In the genomic region with DNA sequence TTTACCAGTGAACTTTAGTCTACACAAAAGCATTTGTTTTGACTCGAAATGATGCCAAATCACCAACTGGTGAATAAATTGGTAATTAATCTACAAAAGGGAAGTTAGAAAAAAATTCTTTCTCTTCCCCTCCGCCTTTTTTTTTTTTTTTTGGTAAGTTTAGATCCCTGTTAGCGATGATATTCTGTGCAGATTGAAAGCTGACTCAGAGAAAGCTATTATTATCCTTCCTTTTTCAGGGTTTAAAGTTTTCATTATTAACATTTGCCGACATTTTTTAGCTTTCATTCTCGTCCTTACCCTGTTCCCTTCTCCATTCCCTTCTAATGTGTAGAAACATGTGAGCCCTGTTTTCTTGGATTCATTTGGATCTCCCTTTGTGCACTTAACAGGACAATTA, we compare ENCODE assay signal across 14 cellular contexts. TPM values are rescaled to one million over a fixed set of nuclear protein-coding genes. Genes with fewer than 3 reads are reported as not detected.
DNase-seq lines count a peak whose midpoint lies in the region; ATAC-seq and TF ChIP-seq lines count a peak whose summit lies in the region.
"Had no signal": no experiment of that assay in that cellular context is flagged by ENCODE, and none has a peak within 500 bp of the region (broad histone marks: within the 10 kb centered on the region; RNA-seq: fewer than 3 reads in every experiment).

No MANE protein-coding gene starts in this region.

- peak; percentile 6 for ATAC-seq in activated B cell treated with CpG ODN at 0.5 μM for 24 hours (ENCODE audit: low read depth)
- ATAC-seq in GM19463 (IDR thresholded peaks at IDR 0.05; ENCODE audit: unreplicated experiment): no peak
- no peak for ATAC-seq in GM19324 (IDR thresholded peaks at IDR 0.05; ENCODE audit: low FRiP score, unreplicated experiment)

- H3K9me3 ChIP-seq in BLaER1: peaks cover 9% of the 10 kb centered on the region
- H3K9me3 ChIP-seq in osteoblast (ENCODE audit: low read depth, low read length): no peaks in the 10 kb centered on the region
- no peaks in the 10 kb centered on the region for H3K9me3 ChIP-seq in CD8-positive, alpha-beta memory T cell (ENCODE audit: low read length)

- H3K4me1 ChIP-seq in BLaER1 (peaks cover 63% of the 10 kb centered on the region), osteoblast (ENCODE audit: insufficient read depth, low read length) (peaks cover 35% of the 10 kb centered on the region)
- H3K4me1 ChIP-seq in CD8-positive, alpha-beta memory T cell (ENCODE audit: insufficient read depth, low read length): peaks cover 36% of the 10 kb centered on the region

- H3K9ac ChIP-seq in BLaER1: no peak overlapping the region

- H3K4me3 Mint-ChIP-seq in HFFc6 (peak overlapping the region; percentile 80), activated B cell treated with CpG ODN at 0.5 μM for 24 hours (peak overlapping the region; percentile 71)
- H3K4me3 Mint-ChIP-seq in CD8-positive, alpha-beta memory T cell: no peak overlapping the region
- H3K4me3 Mint-ChIP-seq: neural crest cell had no signal

- H3K4me1 Mint-ChIP-seq in HFFc6 (ENCODE audit: low read depth): peaks cover 55% of the 10 kb centered on the region
- peaks cover 81% of the 10 kb centered on the region for H3K4me1 Mint-ChIP-seq in activated B cell treated with CpG ODN at 0.5 μM for 24 hours
- peaks cover 23 to 32% (median 31%) of the 10 kb centered on the region in 3 donors for H3K4me1 Mint-ChIP-seq in CD8-positive, alpha-beta memory T cell

- no peaks in the 10 kb centered on the region for H3K79me2 ChIP-seq in osteoblast (ENCODE audit: insufficient read depth, low read length)

- H3K27ac Mint-ChIP-seq in HFFc6 (peak overlapping the region; percentile 88), activated B cell treated with CpG ODN at 0.5 μM for 24 hours (peak overlapping the region; percentile 91)
- peak overlapping the region in 1 of 8 donors; percentile 88 for H3K27ac Mint-ChIP-seq in CD8-positive, alpha-beta memory T cell
- H3K27ac Mint-ChIP-seq: activated T-helper 2 cell treated with anti-CD3 and anti-CD28 coated beads, Interferon-gamma antibody, Interleukin-2, Interleukin-4, amounts not matched to agents 10 μg/mL and 5 μg/mL and 100 μg/mL, durations not matched to agents 14 hours and 24 hours and 36 hours had no signal

- intact Hi-C loops in activated B cell treated with CpG ODN at 0.5 μM for 24 hours (cut with micrococcal nuclease): no loop called here

- H3K4me3 ChIP-seq in BLaER1 (no peak overlapping the region), osteoblast (ENCODE audit: insufficient read depth, low read length) (no peak overlapping the region)
- H3K4me3 ChIP-seq in CD8-positive, alpha-beta memory T cell (ENCODE audit: low read length): no peak overlapping the region
- H3K4me3 ChIP-seq: cardiac muscle cell had no signal

- TF ChIP-seq CTCF in HFFc6 (IDR thresholded peaks at IDR 0.05) (no peak), activated B cell treated with CpG ODN at 0.5 μM for 24 hours (IDR thresholded peaks at IDR 0.05) (no peak), osteoblast (IDR thresholded peaks at IDR 0.05; ENCODE audit: extremely low read depth, low read depth, low read length) (no peak)

- H3K27me3 Mint-ChIP-seq in HFFc6 (ENCODE audit: insufficient read depth): no peaks in the 10 kb centered on the region
- H3K27me3 Mint-ChIP-seq in activated B cell treated with CpG ODN at 0.5 μM for 24 hours: no peaks in the 10 kb centered on the region
- peaks cover 0 to 2% of the 10 kb centered on the region in 2 donors for H3K27me3 Mint-ChIP-seq in CD8-positive, alpha-beta memory T cell

- H3K9me3 Mint-ChIP-seq in HFFc6 (no peaks in the 10 kb centered on the region), activated B cell treated with CpG ODN at 0.5 μM for 24 hours (no peaks in the 10 kb centered on the region)
- no peaks in the 10 kb centered on the region for H3K9me3 Mint-ChIP-seq in CD8-positive, alpha-beta memory T cell
- H3K9me3 Mint-ChIP-seq: activated T-helper 2 cell treated with anti-CD3 and anti-CD28 coated beads, Interferon-gamma antibody, Interleukin-2, Interleukin-4, amounts not matched to agents 10 μg/mL and 5 μg/mL and 100 μg/mL, durations not matched to agents 14 hours and 24 hours and 36 hours; neural crest cell had no signal

- DNase-seq in HFFc6: peak; percentile 11
- no peak for DNase-seq in activated B cell treated with CpG ODN at 0.5 μM for 24 hours
- DNase-seq in osteoblast (ENCODE audit: insufficient read length, low spot score, missing footprints): no peak
- no peak for DNase-seq in NCI-H146 (lab: John Stamatoyannopoulos, UW)
- no peak for DNase-seq in CD8-positive, alpha-beta memory T cell
- DNase-seq: activated CD4-positive, CD25-positive, alpha-beta regulatory T cell treated with anti-CD3 and anti-CD28 coated beads, Interleukin-2, amount 50 U/mL, for 72 hours; islet precursor cell; SHP77 treated with DMSO at 0.1 percent for 48 hours had no signal

- H3K36me3 Mint-ChIP-seq in HFFc6 (ENCODE audit: low read depth): no peaks in the 10 kb centered on the region
- no peaks in the 10 kb centered on the region for H3K36me3 Mint-ChIP-seq in activated B cell treated with CpG ODN at 0.5 μM for 24 hours (ENCODE audit: low read depth)
- peaks cover 0 to 2% (median 0%) of the 10 kb centered on the region in 3 donors for H3K36me3 Mint-ChIP-seq in CD8-positive, alpha-beta memory T cell

- H3K27ac ChIP-seq in BLaER1: no peak overlapping the region
- H3K27ac ChIP-seq in osteoblast (ENCODE audit: low read depth, low read length): peak overlapping the region; percentile 21
- H3K27ac ChIP-seq in CD8-positive, alpha-beta memory T cell (ENCODE audit: low read depth, low read length): no peak overlapping the region
- H3K27ac ChIP-seq: cardiac muscle cell had no signal

- H2AFZ ChIP-seq in osteoblast (ENCODE audit: low read length): peak overlapping the region; percentile 48

- H4K20me1 ChIP-seq in BLaER1 (no peaks in the 10 kb centered on the region), osteoblast (ENCODE audit: insufficient read depth, low read length) (no peaks in the 10 kb centered on the region)

- peak overlapping the region; percentile 76 for H3K4me2 ChIP-seq in BLaER1
- peak overlapping the region; percentile 28 for H3K4me2 ChIP-seq in osteoblast (ENCODE audit: insufficient read depth, low read length)

- POLR2A ChIA-PET in activated B cell treated with CpG ODN at 0.5 μM for 24 hours (lab: Charles Lee): interaction anchor here (0.5 to 2.3 kb wide), 11 partner anchors 10 to 317 kb away, joined by 3 to 32 read pairs (median 7); partner anchors contain the start of gene NUP160
- POLR2A ChIA-PET in CD8-positive, alpha-beta memory T cell (lab: Charles Lee): interaction anchor here (0.5 kb wide), 1 partner anchor 411 kb away, joined by 5 read pairs; no protein-coding TSS in a partner anchor

- no peaks in the 10 kb centered on the region for H3K27me3 ChIP-seq in BLaER1
- H3K27me3 ChIP-seq in osteoblast (ENCODE audit: insufficient read depth, low read length): no peaks in the 10 kb centered on the region
- no peaks in the 10 kb centered on the region for H3K27me3 ChIP-seq in CD8-positive, alpha-beta memory T cell (ENCODE audit: insufficient read depth, low read length, poor library complexity, severe bottlenecking)
- H3K27me3 ChIP-seq: cardiac muscle cell had no signal

- H3K36me3 ChIP-seq in BLaER1 (no peaks in the 10 kb centered on the region), osteoblast (ENCODE audit: insufficient read depth, low read length) (no peaks in the 10 kb centered on the region)
- H3K36me3 ChIP-seq in CD8-positive, alpha-beta memory T cell (ENCODE audit: insufficient read depth, low read length): no peaks in the 10 kb centered on the region
- H3K36me3 ChIP-seq: cardiac muscle cell had no signal

- CTCF ChIA-PET in activated B cell treated with CpG ODN at 0.5 μM for 24 hours (lab: Charles Lee): interaction anchor here (1.0 to 3.0 kb wide), 4 partner anchors 11 to 242 kb away, joined by 3 to 14 read pairs (median 6); no protein-coding TSS in a partner anchor
- CTCF ChIA-PET in CD8-positive, alpha-beta memory T cell (lab: Charles Lee): interaction anchor here (0.9 to 2.0 kb wide), 3 partner anchors 10 to 247 kb away, joined by 3 to 4 read pairs (median 3); no protein-coding TSS in a partner anchor

RNA-seq across cellular contexts. Expression of gene NUP160, which starts 16.8 kb away (rescaled TPM):
- 10 to 100 TPM; 18.1 to 23.1 (median 20.0) TPM for total RNA-seq in HFFc6 (2021; fragmentation: NEBNext Ultra II Directional; extraction: Animal tissue kit (Norgen Biotek cat#: 25700))
- total RNA-seq in activated B cell treated with CpG ODN at 0.5 μM for 24 hours (53.2 and 70.8 TPM in 2 replicates), osteoblast (25.3 and 27.1 TPM in 2 replicates)
- 10 to 100 TPM; 65.1 to 69.9 TPM for total RNA-seq in CD8-positive, alpha-beta memory T cell
- 30.0 TPM for polyA plus RNA-seq in CD8-positive, alpha-beta memory T cell

Comparison
In these comparisons a context has a peak if more than half of its experiments do, and no peak if none do; other contexts are left out.
1. H3K4me3 Mint-ChIP-seq: peak in HFFc6 (single experiment) and activated B cell treated with CpG ODN at 0.5 μM for 24 hours (single experiment); none in CD8-positive, alpha-beta memory T cell (0 of 7).